In the genomic region with DNA sequence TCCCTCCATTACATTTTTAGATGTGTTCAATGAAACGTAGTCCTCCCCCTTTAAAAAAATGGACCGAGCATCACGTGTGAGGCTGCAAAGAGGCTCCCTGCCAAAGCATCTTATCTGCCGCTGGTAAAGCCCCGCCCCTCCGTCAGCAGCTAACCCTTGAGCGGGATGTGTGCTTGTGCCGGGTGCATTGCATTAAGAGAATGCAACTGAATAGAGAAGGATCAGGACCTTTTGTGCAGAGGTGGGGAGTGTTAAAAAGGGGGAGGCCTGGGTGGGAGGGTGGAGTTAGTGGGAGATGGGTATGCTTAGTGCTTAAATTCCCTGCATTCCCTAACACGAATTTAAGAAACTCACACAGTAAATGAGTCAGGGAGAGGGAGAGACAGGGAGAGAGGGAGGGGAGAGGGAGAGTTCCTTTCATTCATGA, we compare ENCODE assay signal across 1 cellular context.
A peak's percentile ranks its signal among the peaks of the same experiment; 100 is the strongest.
TF ChIP-seq lines count a peak whose summit lies in the region.

No MANE protein-coding gene starts in this region.

TF ChIP-seq in HepG2, 621 proteins besides CTCF, POLR2A, EP300 and RAD21 (continued from another document and continues in another):
- TF ChIP-seq, protein P1, sequence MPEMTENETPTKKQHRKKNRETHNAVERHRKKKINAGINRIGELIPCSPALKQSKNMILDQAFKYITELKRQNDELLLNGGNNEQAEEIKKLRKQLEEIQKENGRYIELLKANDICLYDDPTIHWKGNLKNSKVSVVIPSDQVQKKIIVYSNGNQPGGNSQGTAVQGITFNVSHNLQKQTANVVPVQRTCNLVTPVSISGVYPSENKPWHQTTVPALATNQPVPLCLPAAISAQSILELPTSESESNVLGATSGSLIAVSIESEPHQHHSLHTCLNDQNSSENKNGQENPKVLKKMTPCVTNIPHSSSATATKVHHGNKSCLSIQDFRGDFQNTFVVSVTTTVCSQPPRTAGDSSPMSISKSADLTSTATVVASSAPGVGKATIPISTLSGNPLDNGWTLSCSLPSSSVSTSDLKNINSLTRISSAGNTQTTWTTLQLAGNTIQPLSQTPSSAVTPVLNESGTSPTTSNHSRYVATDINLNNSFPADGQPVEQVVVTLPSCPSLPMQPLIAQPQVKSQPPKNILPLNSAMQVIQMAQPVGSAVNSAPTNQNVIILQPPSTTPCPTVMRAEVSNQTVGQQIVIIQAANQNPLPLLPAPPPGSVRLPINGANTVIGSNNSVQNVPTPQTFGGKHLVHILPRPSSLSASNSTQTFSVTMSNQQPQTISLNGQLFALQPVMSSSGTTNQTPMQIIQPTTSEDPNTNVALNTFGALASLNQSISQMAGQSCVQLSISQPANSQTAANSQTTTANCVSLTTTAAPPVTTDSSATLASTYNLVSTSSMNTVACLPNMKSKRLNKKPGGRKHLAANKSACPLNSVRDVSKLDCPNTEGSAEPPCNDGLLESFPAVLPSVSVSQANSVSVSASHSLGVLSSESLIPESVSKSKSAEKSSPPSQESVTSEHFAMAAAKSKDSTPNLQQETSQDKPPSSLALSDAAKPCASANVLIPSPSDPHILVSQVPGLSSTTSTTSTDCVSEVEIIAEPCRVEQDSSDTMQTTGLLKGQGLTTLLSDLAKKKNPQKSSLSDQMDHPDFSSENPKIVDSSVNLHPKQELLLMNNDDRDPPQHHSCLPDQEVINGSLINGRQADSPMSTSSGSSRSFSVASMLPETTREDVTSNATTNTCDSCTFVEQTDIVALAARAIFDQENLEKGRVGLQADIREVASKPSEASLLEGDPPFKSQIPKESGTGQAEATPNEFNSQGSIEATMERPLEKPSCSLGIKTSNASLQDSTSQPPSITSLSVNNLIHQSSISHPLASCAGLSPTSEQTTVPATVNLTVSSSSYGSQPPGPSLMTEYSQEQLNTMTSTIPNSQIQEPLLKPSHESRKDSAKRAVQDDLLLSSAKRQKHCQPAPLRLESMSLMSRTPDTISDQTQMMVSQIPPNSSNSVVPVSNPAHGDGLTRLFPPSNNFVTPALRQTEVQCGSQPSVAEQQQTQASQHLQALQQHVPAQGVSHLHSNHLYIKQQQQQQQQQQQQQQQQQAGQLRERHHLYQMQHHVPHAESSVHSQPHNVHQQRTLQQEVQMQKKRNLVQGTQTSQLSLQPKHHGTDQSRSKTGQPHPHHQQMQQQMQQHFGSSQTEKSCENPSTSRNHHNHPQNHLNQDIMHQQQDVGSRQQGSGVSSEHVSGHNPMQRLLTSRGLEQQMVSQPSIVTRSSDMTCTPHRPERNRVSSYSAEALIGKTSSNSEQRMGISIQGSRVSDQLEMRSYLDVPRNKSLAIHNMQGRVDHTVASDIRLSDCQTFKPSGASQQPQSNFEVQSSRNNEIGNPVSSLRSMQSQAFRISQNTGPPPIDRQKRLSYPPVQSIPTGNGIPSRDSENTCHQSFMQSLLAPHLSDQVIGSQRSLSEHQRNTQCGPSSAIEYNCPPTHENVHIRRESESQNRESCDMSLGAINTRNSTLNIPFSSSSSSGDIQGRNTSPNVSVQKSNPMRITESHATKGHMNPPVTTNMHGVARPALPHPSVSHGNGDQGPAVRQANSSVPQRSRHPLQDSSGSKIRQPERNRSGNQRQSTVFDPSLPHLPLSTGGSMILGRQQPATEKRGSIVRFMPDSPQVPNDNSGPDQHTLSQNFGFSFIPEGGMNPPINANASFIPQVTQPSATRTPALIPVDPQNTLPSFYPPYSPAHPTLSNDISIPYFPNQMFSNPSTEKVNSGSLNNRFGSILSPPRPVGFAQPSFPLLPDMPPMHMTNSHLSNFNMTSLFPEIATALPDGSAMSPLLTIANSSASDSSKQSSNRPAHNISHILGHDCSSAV (CRISPR knock-in tag; IDR thresholded peaks at IDR 0.05; ENCODE audit: borderline replicate concordance), result no peak
- TF ChIP-seq, protein P2, sequence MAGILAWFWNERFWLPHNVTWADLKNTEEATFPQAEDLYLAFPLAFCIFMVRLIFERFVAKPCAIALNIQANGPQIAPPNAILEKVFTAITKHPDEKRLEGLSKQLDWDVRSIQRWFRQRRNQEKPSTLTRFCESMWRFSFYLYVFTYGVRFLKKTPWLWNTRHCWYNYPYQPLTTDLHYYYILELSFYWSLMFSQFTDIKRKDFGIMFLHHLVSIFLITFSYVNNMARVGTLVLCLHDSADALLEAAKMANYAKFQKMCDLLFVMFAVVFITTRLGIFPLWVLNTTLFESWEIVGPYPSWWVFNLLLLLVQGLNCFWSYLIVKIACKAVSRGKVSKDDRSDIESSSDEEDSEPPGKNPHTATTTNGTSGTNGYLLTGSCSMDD (CRISPR knock-in tag; IDR thresholded peaks at IDR 0.05), result no peak
- TF ChIP-seq ZNF672 (CRISPR knock-in tag; IDR thresholded peaks at IDR 0.05), result no peak
- TF ChIP-seq GRHL1 (CRISPR knock-in tag; conservative IDR thresholded peaks at IDR 0.05), result no peak
- TF ChIP-seq KDM2A (CRISPR knock-in tag; IDR thresholded peaks at IDR 0.05; ENCODE audit: borderline replicate concordance, low read depth), result no peak
- TF ChIP-seq, protein P3, sequence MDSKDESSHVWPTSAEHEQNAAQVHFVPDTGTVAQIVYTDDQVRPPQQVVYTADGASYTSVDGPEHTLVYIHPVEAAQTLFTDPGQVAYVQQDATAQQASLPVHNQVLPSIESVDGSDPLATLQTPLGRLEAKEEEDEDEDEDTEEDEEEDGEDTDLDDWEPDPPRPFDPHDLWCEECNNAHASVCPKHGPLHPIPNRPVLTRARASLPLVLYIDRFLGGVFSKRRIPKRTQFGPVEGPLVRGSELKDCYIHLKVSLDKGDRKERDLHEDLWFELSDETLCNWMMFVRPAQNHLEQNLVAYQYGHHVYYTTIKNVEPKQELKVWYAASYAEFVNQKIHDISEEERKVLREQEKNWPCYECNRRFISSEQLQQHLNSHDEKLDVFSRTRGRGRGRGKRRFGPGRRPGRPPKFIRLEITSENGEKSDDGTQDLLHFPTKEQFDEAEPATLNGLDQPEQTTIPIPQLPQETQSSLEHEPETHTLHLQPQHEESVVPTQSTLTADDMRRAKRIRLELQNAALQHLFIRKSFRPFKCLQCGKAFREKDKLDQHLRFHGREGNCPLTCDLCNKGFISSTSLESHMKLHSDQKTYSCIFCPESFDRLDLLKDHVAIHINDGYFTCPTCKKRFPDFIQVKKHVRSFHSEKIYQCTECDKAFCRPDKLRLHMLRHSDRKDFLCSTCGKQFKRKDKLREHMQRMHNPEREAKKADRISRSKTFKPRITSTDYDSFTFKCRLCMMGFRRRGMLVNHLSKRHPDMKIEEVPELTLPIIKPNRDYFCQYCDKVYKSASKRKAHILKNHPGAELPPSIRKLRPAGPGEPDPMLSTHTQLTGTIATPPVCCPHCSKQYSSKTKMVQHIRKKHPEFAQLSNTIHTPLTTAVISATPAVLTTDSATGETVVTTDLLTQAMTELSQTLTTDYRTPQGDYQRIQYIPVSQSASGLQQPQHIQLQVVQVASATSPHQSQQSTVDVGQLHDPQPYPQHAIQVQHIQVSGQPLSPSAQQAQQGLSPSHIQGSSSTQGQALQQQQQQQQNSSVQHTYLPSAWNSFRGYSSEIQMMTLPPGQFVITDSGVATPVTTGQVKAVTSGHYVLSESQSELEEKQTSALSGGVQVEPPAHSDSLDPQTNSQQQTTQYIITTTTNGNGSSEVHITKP (CRISPR knock-in tag; IDR thresholded peaks at IDR 0.05; ENCODE audit: low read depth), result no peak
- no peak for TF ChIP-seq JUND (CRISPR knock-in tag; IDR thresholded peaks at IDR 0.05)
- TF ChIP-seq, protein P4, sequence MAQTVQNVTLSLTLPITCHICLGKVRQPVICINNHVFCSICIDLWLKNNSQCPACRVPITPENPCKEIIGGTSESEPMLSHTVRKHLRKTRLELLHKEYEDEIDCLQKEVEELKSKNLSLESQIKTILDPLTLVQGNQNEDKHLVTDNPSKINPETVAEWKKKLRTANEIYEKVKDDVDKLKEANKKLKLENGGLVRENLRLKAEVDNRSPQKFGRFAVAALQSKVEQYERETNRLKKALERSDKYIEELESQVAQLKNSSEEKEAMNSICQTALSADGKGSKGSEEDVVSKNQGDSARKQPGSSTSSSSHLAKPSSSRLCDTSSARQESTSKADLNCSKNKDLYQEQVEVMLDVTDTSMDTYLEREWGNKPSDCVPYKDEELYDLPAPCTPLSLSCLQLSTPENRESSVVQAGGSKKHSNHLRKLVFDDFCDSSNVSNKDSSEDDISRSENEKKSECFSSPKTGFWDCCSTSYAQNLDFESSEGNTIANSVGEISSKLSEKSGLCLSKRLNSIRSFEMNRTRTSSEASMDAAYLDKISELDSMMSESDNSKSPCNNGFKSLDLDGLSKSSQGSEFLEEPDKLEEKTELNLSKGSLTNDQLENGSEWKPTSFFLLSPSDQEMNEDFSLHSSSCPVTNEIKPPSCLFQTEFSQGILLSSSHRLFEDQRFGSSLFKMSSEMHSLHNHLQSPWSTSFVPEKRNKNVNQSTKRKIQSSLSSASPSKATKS (CRISPR knock-in tag; IDR thresholded peaks at IDR 0.05), result no peak
- no peak for TF ChIP-seq E2F2 (CRISPR knock-in tag; IDR thresholded peaks at IDR 0.05; ENCODE audit: borderline replicate concordance)
- no peak for TF ChIP-seq FOXM1 (CRISPR knock-in tag; IDR thresholded peaks at IDR 0.05)
- TF ChIP-seq MED1 (CRISPR knock-in tag; IDR thresholded peaks at IDR 0.05), result no peak
- no peak for TF ChIP-seq STAT6 (CRISPR knock-in tag; IDR thresholded peaks at IDR 0.05; ENCODE audit: borderline replicate concordance)
- TF ChIP-seq SP5 (CRISPR knock-in tag; IDR thresholded peaks at IDR 0.05; ENCODE audit: borderline replicate concordance, low read depth), result peak; percentile 33; the same call in 1 of the 2 replicates
- TF ChIP-seq, protein P5, sequence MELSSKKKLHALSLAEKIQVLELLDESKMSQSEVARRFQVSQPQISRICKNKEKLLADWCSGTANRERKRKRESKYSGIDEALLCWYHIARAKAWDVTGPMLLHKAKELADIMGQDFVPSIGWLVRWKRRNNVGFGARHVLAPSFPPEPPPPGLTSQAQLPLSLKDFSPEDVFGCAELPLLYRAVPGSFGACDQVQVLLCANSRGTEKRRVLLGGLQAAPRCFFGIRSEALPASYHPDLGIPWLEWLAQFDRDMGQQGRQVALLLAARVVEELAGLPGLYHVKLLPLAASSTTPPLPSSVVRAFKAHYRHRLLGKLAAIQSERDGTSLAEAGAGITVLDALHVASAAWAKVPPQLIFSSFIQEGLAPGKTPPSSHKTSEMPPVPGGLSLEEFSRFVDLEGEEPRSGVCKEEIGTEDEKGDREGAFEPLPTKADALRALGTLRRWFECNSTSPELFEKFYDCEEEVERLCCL (CRISPR knock-in tag; IDR thresholded peaks at IDR 0.05; ENCODE audit: borderline replicate concordance), result no peak
- no peak for TF ChIP-seq ZNF275 (CRISPR knock-in tag; IDR thresholded peaks at IDR 0.05; ENCODE audit: borderline replicate concordance)
- TF ChIP-seq NCOR1 (IDR thresholded peaks at IDR 0.05; ENCODE audit: borderline replicate concordance, low read length), result no peak
- TF ChIP-seq PAX8 (CRISPR knock-in tag; IDR thresholded peaks at IDR 0.05; ENCODE audit: borderline replicate concordance), result no peak
- TF ChIP-seq KMT2B (CRISPR knock-in tag; IDR thresholded peaks at IDR 0.05), result no peak
- TF ChIP-seq BCL6 (CRISPR knock-in tag; IDR thresholded peaks at IDR 0.05), result no peak
- TF ChIP-seq HNF4G (IDR thresholded peaks at IDR 0.05; ENCODE audit: borderline replicate concordance, low read depth, low read length), result no peak
- no peak for TF ChIP-seq HNF4G (CRISPR knock-in tag; IDR thresholded peaks at IDR 0.05; ENCODE audit: borderline replicate concordance, low read depth)
- TF ChIP-seq SETDB1 (CRISPR knock-in tag; IDR thresholded peaks at IDR 0.05; ENCODE audit: borderline replicate concordance), result no peak
- no peak for TF ChIP-seq RELA (CRISPR knock-in tag; IDR thresholded peaks at IDR 0.05)
- no peak for TF ChIP-seq YEATS2 (CRISPR knock-in tag; IDR thresholded peaks at IDR 0.05; ENCODE audit: borderline replicate concordance)
- TF ChIP-seq RBAK (CRISPR knock-in tag; IDR thresholded peaks at IDR 0.05), result no peak
- peak; percentile 23; the same call in 1 of the 2 replicates for TF ChIP-seq SAP130 (CRISPR knock-in tag; IDR thresholded peaks at IDR 0.05; ENCODE audit: low read depth)
- TF ChIP-seq ZNF17 (CRISPR knock-in tag; IDR thresholded peaks at IDR 0.05), result no peak
- TF ChIP-seq ISX (CRISPR knock-in tag; conservative IDR thresholded peaks at IDR 0.05), result no peak
